In the genomic region with DNA sequence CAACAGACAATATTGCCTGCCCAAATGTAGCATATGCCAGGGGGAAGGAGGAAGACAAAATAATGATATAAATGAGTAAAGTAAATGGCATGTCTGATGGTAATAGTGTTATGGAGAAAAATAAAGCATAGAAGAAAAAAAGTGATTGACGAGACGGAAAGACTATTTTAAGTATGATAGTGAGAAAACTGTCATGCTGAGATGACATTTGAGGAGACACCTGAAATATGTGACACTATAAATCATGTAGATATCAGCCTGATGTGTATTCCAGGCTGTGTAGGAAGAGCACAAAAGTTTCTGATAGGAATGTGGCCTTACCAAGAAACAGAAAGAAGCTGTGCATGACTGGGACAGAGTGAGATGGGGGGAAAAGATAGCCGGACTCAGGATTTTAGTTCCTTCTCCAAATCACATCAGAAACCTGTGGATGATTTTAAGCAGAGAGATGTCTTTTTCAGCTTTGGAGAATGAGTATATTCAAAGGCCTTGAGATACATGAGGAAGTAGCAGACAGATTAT, we compare ENCODE assay signal across 31 cellular contexts.
A peak's percentile ranks its signal among the peaks of the same experiment; 100 is the strongest.
DNase-seq lines count a peak whose midpoint lies in the region; ATAC-seq, FAIRE-seq and TF ChIP-seq lines count a peak whose summit lies in the region.
"Had no signal": no experiment of that assay in that cellular context is flagged by ENCODE, and none has a peak within 500 bp of the region (broad histone marks: within the 10 kb centered on the region; RNA-seq: fewer than 3 reads in every experiment).

No MANE protein-coding gene starts in this region.

- no peak overlapping the region for H2BK12ac ChIP-seq in trophoblast cell (ENCODE audit: low read length)

- H2AFZ ChIP-seq in GM23338 (peak overlapping the region; percentile 5; the same call in 1 of the 2 replicates), astrocyte (ENCODE audit: low read depth, low read length) (no peak overlapping the region), keratinocyte (ENCODE audit: control insufficient read depth, low read length) (peak overlapping the region; percentile 51), trophoblast cell (ENCODE audit: insufficient read depth, low read length, poor library complexity) (no peak overlapping the region), PC-9 (no peak overlapping the region)
- H2AFZ ChIP-seq: parathyroid adenoma had no signal

- H3K36me3 ChIP-seq in GM23338 (ENCODE audit: insufficient read depth) = no peaks in the 10 kb centered on the region
- no peaks in the 10 kb centered on the region for H3K36me3 ChIP-seq in astrocyte (ENCODE audit: insufficient read depth, low read length)
- H3K36me3 ChIP-seq in keratinocyte (ENCODE audit: control insufficient read depth in 2 of 2, extremely low read depth in 1 of 2, insufficient read depth in 2 of 2, low read length in 2 of 2) = no peaks in the 10 kb centered on the region
- no peaks in the 10 kb centered on the region for H3K36me3 ChIP-seq in trophoblast cell (ENCODE audit: control insufficient read depth in 1 of 2, insufficient read depth in 2 of 2, low read length in 2 of 2)
- no peaks in the 10 kb centered on the region for H3K36me3 ChIP-seq in pancreas
- no peaks in the 10 kb centered on the region for H3K36me3 ChIP-seq in PC-9 (ENCODE audit: low read depth)
- H3K36me3 ChIP-seq: colonic mucosa, left ventricle myocardium inferior, spleen, tibial nerve had no signal

- H3K9me3 Mint-ChIP-seq in GM23338 (no peaks in the 10 kb centered on the region), astrocyte (ENCODE audit: unreplicated experiment) (no peaks in the 10 kb centered on the region)
- H3K9me3 Mint-ChIP-seq: IgD-negative memory B cell; natural killer cell treated with Interleukin-12 subunit alpha and Interleukin-12 subunit beta and Interleukin-15 and Interleukin-18, amount 100 ng/mL, for 72 hours had no signal

- no peaks in the 10 kb centered on the region for H3K9me1 ChIP-seq in keratinocyte (ENCODE audit: control insufficient read depth, extremely low read depth, insufficient read depth, low read length)

- H3K9ac ChIP-seq in astrocyte (ENCODE audit: low read length) (peak overlapping the region; percentile 75), keratinocyte (ENCODE audit: control insufficient read depth, extremely low read depth, insufficient read depth, low read length) (no peak overlapping the region), trophoblast cell (ENCODE audit: low read length) (no peak overlapping the region)
- H3K9ac ChIP-seq: parathyroid adenoma had no signal

- H3K27me3 ChIP-seq in GM23338 (ENCODE audit: insufficient read depth) = no peaks in the 10 kb centered on the region
- no peaks in the 10 kb centered on the region for H3K27me3 ChIP-seq in astrocyte (ENCODE audit: insufficient read depth, low read length)
- H3K27me3 ChIP-seq in keratinocyte (ENCODE audit: control insufficient read depth, extremely low read depth, insufficient read depth, low read length) = no peaks in the 10 kb centered on the region
- no peaks in the 10 kb centered on the region for H3K27me3 ChIP-seq in trophoblast cell (ENCODE audit: insufficient read depth, low read length)
- no peaks in the 10 kb centered on the region for H3K27me3 ChIP-seq in pancreas
- no peaks in the 10 kb centered on the region for H3K27me3 ChIP-seq in PC-9 (ENCODE audit: insufficient read depth, low read depth)
- H3K27me3 ChIP-seq: colonic mucosa, spleen, tibial nerve had no signal

- H3K4me1 ChIP-seq in GM23338 (ENCODE audit: insufficient read depth) (peaks cover 7% of the 10 kb centered on the region; the same call in 1 of the 2 replicates), astrocyte (ENCODE audit: insufficient read depth, low read length) (peaks cover 34% of the 10 kb centered on the region), keratinocyte (ENCODE audit: control insufficient read depth, extremely low read depth, insufficient read depth, low read length) (peaks cover 11% of the 10 kb centered on the region), trophoblast cell (ENCODE audit: control insufficient read depth in 1 of 2, insufficient read depth in 2 of 2, low read length in 2 of 2) (no peaks in the 10 kb centered on the region), pancreas (no peaks in the 10 kb centered on the region), PC-9 (replicated peaks; ENCODE audit: insufficient read depth) (no peaks in the 10 kb centered on the region)
- H3K4me1 ChIP-seq: colonic mucosa, parathyroid adenoma, spleen, tibial nerve had no signal

- H3K18ac ChIP-seq in trophoblast cell (ENCODE audit: low read length) = no peak overlapping the region

- no peak overlapping the region for H4K8ac ChIP-seq in trophoblast cell (ENCODE audit: low read depth, low read length)

- CTCF ChIA-PET in PC-9 (lab: Charles Lee) = no interaction called here

- POLR2A ChIA-PET in PC-9 (lab: Charles Lee; ENCODE audit: unreplicated experiment) = no interaction called here

- no peak overlapping the region for H3K4ac ChIP-seq in trophoblast cell (ENCODE audit: low read depth, low read length)

- no peak for FAIRE-seq in astrocyte (lab: Jason Lieb, UNC)
- no peak for FAIRE-seq in keratinocyte (lab: Jason Lieb, UNC)
- FAIRE-seq in pancreas (lab: Jason Lieb, UNC) = no peak
- FAIRE-seq: GM12878 had no signal

- H3K9me2 ChIP-seq in GM23338 (ENCODE audit: insufficient read depth) (no peaks in the 10 kb centered on the region), PC-9 (ENCODE audit: insufficient read depth) (no peaks in the 10 kb centered on the region)

- BruUV-seq in PC-9 (replicated peaks; lab: Mats Ljungman, UMichigan) = no TSS peak

- H3K27ac Mint-ChIP-seq in GM23338 (no peak overlapping the region), astrocyte (ENCODE audit: unreplicated experiment) (peak overlapping the region; percentile 98)
- H3K27ac Mint-ChIP-seq: activated CD8-positive, alpha-beta T cell treated with anti-CD3 and anti-CD28 coated beads, Interleukin-2, amount 10 ng/mL, durations not matched to agents 7 days and 5 days; activated T-helper 17 cell treated with anti-CD3 and anti-CD28 coated beads, Interleukin-2, amount 50 U/mL, for 72 hours; B cell; CD4-positive, alpha-beta memory T cell; IgD-negative memory B cell; natural killer cell treated with Interleukin-12 subunit alpha and Interleukin-12 subunit beta and Interleukin-15 and Interleukin-18, amount 100 ng/mL, for 72 hours had no signal

- H3K9me3 ChIP-seq in astrocyte (ENCODE audit: insufficient read depth, low read depth, low read length) (no peaks in the 10 kb centered on the region), keratinocyte (ENCODE audit: control insufficient read depth, low read depth, low read length) (no peaks in the 10 kb centered on the region), trophoblast cell (ENCODE audit: insufficient read depth, low read depth, low read length) (no peaks in the 10 kb centered on the region), pancreas (no peaks in the 10 kb centered on the region), PC-9 (ENCODE audit: insufficient read depth, low read depth) (no peaks in the 10 kb centered on the region)
- H3K9me3 ChIP-seq: colonic mucosa, left ventricle myocardium inferior, spleen, tibial nerve had no signal

- H3K4me1 Mint-ChIP-seq in GM23338 = peaks cover 3% of the 10 kb centered on the region; the same call in 2 of the 3 replicates
- peaks cover 32% of the 10 kb centered on the region for H3K4me1 Mint-ChIP-seq in astrocyte (ENCODE audit: low read depth, unreplicated experiment)
- H3K4me1 Mint-ChIP-seq: activated T-helper 17 cell treated with anti-CD3 and anti-CD28 coated beads, Interleukin-2, amount 50 U/mL, for 72 hours; B cell; CD4-positive, alpha-beta memory T cell; IgD-negative memory B cell had no signal

- H3K27ac ChIP-seq in GM23338 (ENCODE audit: low read depth) (no peak overlapping the region), astrocyte (ENCODE audit: low read depth, low read length) (peak overlapping the region; percentile 94), keratinocyte (ENCODE audit: control insufficient read depth, insufficient read depth, low read length) (no peak overlapping the region), trophoblast cell (ENCODE audit: low read depth, low read length) (peak overlapping the region; percentile 56), pancreas (no peak overlapping the region), PC-9 (no peak overlapping the region)
- H3K27ac ChIP-seq: colonic mucosa, left ventricle myocardium inferior, parathyroid adenoma, spleen, tibial nerve, VCaP had no signal

- no peak overlapping the region for H4K91ac ChIP-seq in trophoblast cell (ENCODE audit: low read depth, low read length)

- dilution Hi-C loops in keratinocyte (cut with MboI; ENCODE audit: extremely low pct_ligation_motif_present, low sequenced_read_pairs) = no loop called here

- H4K20me1 ChIP-seq in GM23338 (replicated peaks; ENCODE audit: insufficient read depth) (no peaks in the 10 kb centered on the region), astrocyte (ENCODE audit: insufficient read depth, low read length) (no peaks in the 10 kb centered on the region), keratinocyte (ENCODE audit: control insufficient read depth, extremely low read depth, insufficient read depth, low read length) (no peaks in the 10 kb centered on the region), PC-9 (ENCODE audit: insufficient read depth) (no peaks in the 10 kb centered on the region)

- H3F3A ChIP-seq in GM23338 (replicated peaks; ENCODE audit: low read depth) (no peaks in the 10 kb centered on the region), PC-9 (ENCODE audit: insufficient read depth, low read depth) (no peaks in the 10 kb centered on the region)

- no peak overlapping the region for H2BK120ac ChIP-seq in trophoblast cell (ENCODE audit: insufficient read depth, low read length, poor library complexity)

- H3K4me2 ChIP-seq in GM23338 = no peak overlapping the region
- H3K4me2 ChIP-seq in astrocyte (ENCODE audit: low read length) = peak overlapping the region; percentile 51
- H3K4me2 ChIP-seq in keratinocyte (ENCODE audit: control insufficient read depth, extremely low read depth, insufficient read depth, low read depth, low read length) = no peak overlapping the region
- no peak overlapping the region for H3K4me2 ChIP-seq in trophoblast cell (ENCODE audit: low read length)
- no peak overlapping the region for H3K4me2 ChIP-seq in PC-9

- DNase-seq in GM23338 (ENCODE audit: low spot score) (no peak), astrocyte (ENCODE audit: low read depth) (peak; percentile 10), keratinocyte (ENCODE audit: low read depth, low spot score) (no peak), trophoblast cell (no peak), pancreas (no peak), PC-9 (no peak)
- DNase-seq in stimulated activated CD4-positive, alpha-beta T cell treated with anti-CD3 and anti-CD28 coated beads, Interleukin-2, amount 100 ng/mL, for 24 hours = no peak
- DNase-seq: ACHN; activated CD4-positive, alpha-beta T cell treated with anti-CD3 and anti-CD28 coated beads for 4 hours; activated CD8-positive, alpha-beta T cell treated with anti-CD3 and anti-CD28 coated beads, Interleukin-2, amount 10 ng/mL, durations not matched to agents 7 days and 5 days; activated naive CD4-positive, alpha-beta T cell treated with anti-CD3 and anti-CD28 coated beads, Interleukin-2, amount 50 U/mL, for 16 hours; CD4-positive, alpha-beta memory T cell; colonic mucosa; effector CD4-positive, alpha-beta T cell; left ventricle myocardium inferior; midbrain; NCI-H1436 treated with DMSO at 0.1 percent for 48 hours; NCI-H345; SIG-M5; spleen; stimulated activated CD4-positive, alpha-beta T cell treated with anti-CD3 and anti-CD28 coated beads, Interleukin-4, amount 100 ng/mL, for 4 hours; T-helper 9 cell had no signal

- H2AK5ac ChIP-seq in trophoblast cell (ENCODE audit: low read length) = no peak overlapping the region

- TF ChIP-seq CTCF in GM23338 (conservative IDR thresholded peaks at IDR 0.05; ENCODE audit: low read depth in 2 of 2) (no peak), astrocyte (IDR thresholded peaks at IDR 0.05; ENCODE audit: insufficient read depth, low read depth, low read length) (no peak), keratinocyte (optimal IDR thresholded peaks at IDR 0.05 in 1 of 3, IDR thresholded peaks at IDR 0.05 in 1 of 3, conservative IDR thresholded peaks at IDR 0.05 in 1 of 3; ENCODE audit: extremely low read depth in 1 of 3, insufficient read depth in 2 of 3, low read length in 3 of 3) (no peak), pancreas (IDR thresholded peaks at IDR 0.05) (no peak), PC-9 (conservative IDR thresholded peaks at IDR 0.05) (no peak)

- no peak for ATAC-seq in GM23338
- ATAC-seq in pancreas = no peak
- no peak for ATAC-seq in GM19467 (IDR thresholded peaks at IDR 0.05; ENCODE audit: unreplicated experiment)
- ATAC-seq: activated CD8-positive, alpha-beta T cell treated with anti-CD3 and anti-CD28 coated beads, Interleukin-2, amount 10 ng/mL, durations not matched to agents 7 days and 5 days; activated T-helper 17 cell treated with anti-CD3 and anti-CD28 coated beads, Interleukin-2, amount 50 U/mL, for 72 hours; GM12878; natural killer cell treated with Interleukin-12 subunit alpha and Interleukin-12 subunit beta and Interleukin-15 and Interleukin-18, amount 100 ng/mL, for 72 hours had no signal

- intact Hi-C loops in pancreas (cut with DNase I) (no loop called here), PC-9 (cut with micrococcal nuclease; ENCODE audit: unreplicated experiment) (no loop called here)

- H3K36me3 Mint-ChIP-seq in GM23338 (ENCODE audit: low read depth) = no peaks in the 10 kb centered on the region
- H3K36me3 Mint-ChIP-seq in astrocyte (ENCODE audit: low read depth, unreplicated experiment) = no peaks in the 10 kb centered on the region
- H3K36me3 Mint-ChIP-seq: CD4-positive, alpha-beta memory T cell; IgD-negative memory B cell; natural killer cell treated with Interleukin-12 subunit alpha and Interleukin-12 subunit beta and Interleukin-15 and Interleukin-18, amount 100 ng/mL, for 72 hours had no signal

- H3K27me3 Mint-ChIP-seq in GM23338 (ENCODE audit: insufficient read depth, low read depth, poor library complexity) = no peaks in the 10 kb centered on the region
- H3K27me3 Mint-ChIP-seq in astrocyte (ENCODE audit: low read depth, unreplicated experiment) = no peaks in the 10 kb centered on the region
- H3K27me3 Mint-ChIP-seq: activated T-helper 17 cell treated with anti-CD3 and anti-CD28 coated beads, Interleukin-2, amount 50 U/mL, for 72 hours; B cell; CD4-positive, alpha-beta memory T cell; IgD-negative memory B cell; natural killer cell treated with Interleukin-12 subunit alpha and Interleukin-12 subunit beta and Interleukin-15 and Interleukin-18, amount 100 ng/mL, for 72 hours had no signal

- no peak overlapping the region for H3K23ac ChIP-seq in trophoblast cell (ENCODE audit: low read length)

- no peak overlapping the region for H4K12ac ChIP-seq in trophoblast cell (ENCODE audit: low read depth, low read length)

- H3K4me3 ChIP-seq in GM23338 = no peak overlapping the region
- H3K4me3 ChIP-seq in astrocyte (ENCODE audit: insufficient read depth, low read depth, low read length) = no peak overlapping the region
- H3K4me3 ChIP-seq in keratinocyte (ENCODE audit: control insufficient read depth in 2 of 3, extremely low read depth in 1 of 3, insufficient read depth in 2 of 3, low read depth in 1 of 3, low read length in 3 of 3) = no peak overlapping the region
- H3K4me3 ChIP-seq in trophoblast cell (ENCODE audit: low read depth, low read length) = no peak overlapping the region
- no peak overlapping the region for H3K4me3 ChIP-seq in pancreas
- no peak overlapping the region for H3K4me3 ChIP-seq in PC-9
- H3K4me3 ChIP-seq: colonic mucosa, GM12878, left ventricle myocardium inferior, spleen, tibial nerve had no signal

- no peak overlapping the region for H3K14ac ChIP-seq in trophoblast cell (ENCODE audit: low read length)

- H2BK5ac ChIP-seq in trophoblast cell (ENCODE audit: low read depth, low read length, poor library complexity) = no peak overlapping the region

- H3K4me3 Mint-ChIP-seq in GM23338 (no peak overlapping the region), astrocyte (ENCODE audit: unreplicated experiment) (no peak overlapping the region)
- H3K4me3 Mint-ChIP-seq: activated CD8-positive, alpha-beta T cell treated with anti-CD3 and anti-CD28 coated beads, Interleukin-2, amount 10 ng/mL, durations not matched to agents 7 days and 5 days; activated T-helper 17 cell treated with anti-CD3 and anti-CD28 coated beads, Interleukin-2, amount 50 U/mL, for 72 hours; B cell; CD4-positive, alpha-beta memory T cell; IgD-negative memory B cell; natural killer cell treated with Interleukin-12 subunit alpha and Interleukin-12 subunit beta and Interleukin-15 and Interleukin-18, amount 100 ng/mL, for 72 hours had no signal

- WGBS in trophoblast cell (ENCODE audit: extremely low coverage, insufficient coverage, insufficient read length) = 100% methylated on average over 2 of the region's 3 CpGs
- 52 to 73% methylated on average over 3 of the region's 3 CpGs for WGBS in pancreas, 2 donors

- H3K79me1 ChIP-seq in trophoblast cell (ENCODE audit: low read length) = peaks cover 1% of the 10 kb centered on the region

- H3K79me2 ChIP-seq in GM23338 (replicated peaks; ENCODE audit: insufficient read depth) (no peaks in the 10 kb centered on the region), astrocyte (ENCODE audit: insufficient read depth, low read length) (no peaks in the 10 kb centered on the region), keratinocyte (ENCODE audit: control insufficient read depth, insufficient read depth, low read length) (no peaks in the 10 kb centered on the region), trophoblast cell (ENCODE audit: control insufficient read depth, insufficient read depth, low read length, poor library complexity) (no peaks in the 10 kb centered on the region), PC-9 (ENCODE audit: low read depth) (no peaks in the 10 kb centered on the region)
- H3K79me2 ChIP-seq: parathyroid adenoma had no signal

Comparison
In these comparisons a context has a peak if more than half of its experiments do, and no peak if none do; other contexts are left out.
1. H2AFZ ChIP-seq: peak in GM23338 (single experiment) and keratinocyte (single experiment); none in astrocyte (single experiment), trophoblast cell (single experiment) and PC-9 (single experiment).
2. H3K27ac ChIP-seq: peak in astrocyte (single experiment) and trophoblast cell (single experiment); none in GM23338 (single experiment), keratinocyte (single experiment), pancreas (0 of 4) and PC-9 (single experiment).